23 cellular contexts compared by ENCODE assay signal in genomic region chr14:72800296-72800695, GRCh38.
"Had no signal": no experiment of that assay in that cellular context is flagged by ENCODE, and none has a peak within 500 bp of the region (broad histone marks: within the 10 kb centered on the region; RNA-seq: fewer than 3 reads in every experiment).

No MANE protein-coding gene starts in this region.

- H3K36me3 ChIP-seq: heart left ventricle, neural progenitor cell, pancreas, suprapubic skin, thyroid gland, upper lobe of left lung had no signal

- H3K4me3 Mint-ChIP-seq: naive thymus-derived CD8-positive, alpha-beta T cell; neural progenitor cell had no signal

- H3K27ac ChIP-seq: neural progenitor cell, pancreas, suprapubic skin, thyroid gland, upper lobe of left lung had no signal

- H3K9me3 ChIP-seq: heart left ventricle, mucosa of descending colon, pancreas, suprapubic skin, thyroid gland, upper lobe of left lung had no signal

- H3K4me1 ChIP-seq: pancreas, suprapubic skin, thyroid gland, upper lobe of left lung had no signal

- FAIRE-seq: endometrium, frontal cortex, islet of Langerhans, pancreas, small intestine had no signal

- H3K9ac ChIP-seq: neural progenitor cell had no signal

- H3K4me2 ChIP-seq: neural progenitor cell had no signal

- H2AFZ ChIP-seq: neural progenitor cell had no signal

- H3K27ac Mint-ChIP-seq: naive thymus-derived CD8-positive, alpha-beta T cell; neural progenitor cell; progenitor cell of endocrine pancreas had no signal

- H3K27me3 ChIP-seq: dorsolateral prefrontal cortex, heart left ventricle, neural progenitor cell, pancreas, suprapubic skin, thyroid gland, upper lobe of left lung had no signal

- H3K36me3 Mint-ChIP-seq: neural progenitor cell had no signal

- H3K27me3 Mint-ChIP-seq: naive thymus-derived CD8-positive, alpha-beta T cell; progenitor cell of endocrine pancreas had no signal

- H3K4me3 ChIP-seq: dorsolateral prefrontal cortex, heart left ventricle, mucosa of descending colon, neural progenitor cell, pancreas, suprapubic skin, thyroid gland, upper lobe of left lung had no signal

- DNase-seq: cortex of kidney; effector CD8-positive, alpha-beta T cell; heart left ventricle; hippocampal formation; kidney glomerular epithelial cell; mucosa of descending colon; naive thymus-derived CD8-positive, alpha-beta T cell; occipital lobe; pancreas; right cardiac atrium; small intestine; stimulated activated CD4-positive, alpha-beta T cell treated with anti-CD3 and anti-CD28 coated beads, Interleukin-12 subunit alpha, Interleukin-12 subunit beta, amount 100 ng/mL, for 4 hours; stimulated activated naive CD4-positive, alpha-beta T cell treated with Interleukin-2 at 50 U/mL for 16 hours; thyroid gland; upper lobe of left lung had no signal

- H3K9me3 Mint-ChIP-seq: neural progenitor cell had no signal

- ATAC-seq: esophagus mucosa; heart left ventricle; mucosa of descending colon; naive thymus-derived CD8-positive, alpha-beta T cell; pancreas; right cardiac atrium had no signal
